1 cellular context compared by ENCODE assay signal in the genomic region with DNA sequence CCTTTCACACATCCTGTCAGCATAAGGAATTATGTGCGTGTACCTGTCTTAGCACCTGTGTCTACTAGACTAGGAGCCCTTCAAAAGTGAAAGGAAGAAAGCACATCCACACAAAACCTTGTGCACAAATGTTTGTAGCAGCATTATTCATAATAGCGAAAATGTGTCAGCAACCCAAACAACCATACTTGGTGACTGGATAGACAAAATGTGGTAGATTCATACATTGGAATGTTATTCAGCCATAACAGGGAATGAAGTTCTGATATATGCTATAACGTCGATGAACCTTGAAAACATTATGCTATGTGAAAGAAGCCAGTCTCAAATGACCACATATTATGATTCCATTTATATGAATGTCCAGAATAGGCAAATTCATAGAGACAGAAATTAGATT.
TF ChIP-seq lines count a peak whose summit lies in the region.

No MANE protein-coding gene starts in this region.

TF ChIP-seq in IMR-90, 13 proteins besides CTCF, POLR2A, EP300 and RAD21:
- TF ChIP-seq SMC3 (IDR thresholded peaks at IDR 0.05; ENCODE audit: low read depth, low read length) (no peak), MAZ (IDR thresholded peaks at IDR 0.05; ENCODE audit: borderline replicate concordance, low read depth, low read length) (no peak), FOS (IDR thresholded peaks at IDR 0.05; ENCODE audit: low read depth, low read length) (no peak), BHLHE40 (IDR thresholded peaks at IDR 0.05; ENCODE audit: low read depth, low read length) (no peak), CHD1 (IDR thresholded peaks at IDR 0.05; ENCODE audit: low read depth, low read length) (no peak), MAFK (IDR thresholded peaks at IDR 0.05; ENCODE audit: low read depth, low read length) (no peak), RFX5 (IDR thresholded peaks at IDR 0.05; ENCODE audit: low read depth, low read length) (no peak), NFE2L2 (IDR thresholded peaks at IDR 0.05; ENCODE audit: low read depth, low read length) (no peak), MXI1 (IDR thresholded peaks at IDR 0.05; ENCODE audit: borderline replicate concordance, low read depth, low read length) (no peak), CEBPB (IDR thresholded peaks at IDR 0.05; ENCODE audit: low read depth, low read length) (no peak), RCOR1 (IDR thresholded peaks at IDR 0.05; ENCODE audit: insufficient replicate concordance, low read length) (no peak)
- TF ChIP-seq, protein P1, sequence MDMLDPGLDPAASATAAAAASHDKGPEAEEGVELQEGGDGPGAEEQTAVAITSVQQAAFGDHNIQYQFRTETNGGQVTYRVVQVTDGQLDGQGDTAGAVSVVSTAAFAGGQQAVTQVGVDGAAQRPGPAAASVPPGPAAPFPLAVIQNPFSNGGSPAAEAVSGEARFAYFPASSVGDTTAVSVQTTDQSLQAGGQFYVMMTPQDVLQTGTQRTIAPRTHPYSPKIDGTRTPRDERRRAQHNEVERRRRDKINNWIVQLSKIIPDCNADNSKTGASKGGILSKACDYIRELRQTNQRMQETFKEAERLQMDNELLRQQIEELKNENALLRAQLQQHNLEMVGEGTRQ (IDR thresholded peaks at IDR 0.05; ENCODE audit: low read depth, low read length), result no peak
- TF ChIP-seq, protein P2, sequence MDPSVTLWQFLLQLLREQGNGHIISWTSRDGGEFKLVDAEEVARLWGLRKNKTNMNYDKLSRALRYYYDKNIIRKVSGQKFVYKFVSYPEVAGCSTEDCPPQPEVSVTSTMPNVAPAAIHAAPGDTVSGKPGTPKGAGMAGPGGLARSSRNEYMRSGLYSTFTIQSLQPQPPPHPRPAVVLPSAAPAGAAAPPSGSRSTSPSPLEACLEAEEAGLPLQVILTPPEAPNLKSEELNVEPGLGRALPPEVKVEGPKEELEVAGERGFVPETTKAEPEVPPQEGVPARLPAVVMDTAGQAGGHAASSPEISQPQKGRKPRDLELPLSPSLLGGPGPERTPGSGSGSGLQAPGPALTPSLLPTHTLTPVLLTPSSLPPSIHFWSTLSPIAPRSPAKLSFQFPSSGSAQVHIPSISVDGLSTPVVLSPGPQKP (IDR thresholded peaks at IDR 0.05; ENCODE audit: borderline replicate concordance, low read depth, low read length), result no peak
